8 cellular contexts compared by ENCODE assay signal in the genomic region with DNA sequence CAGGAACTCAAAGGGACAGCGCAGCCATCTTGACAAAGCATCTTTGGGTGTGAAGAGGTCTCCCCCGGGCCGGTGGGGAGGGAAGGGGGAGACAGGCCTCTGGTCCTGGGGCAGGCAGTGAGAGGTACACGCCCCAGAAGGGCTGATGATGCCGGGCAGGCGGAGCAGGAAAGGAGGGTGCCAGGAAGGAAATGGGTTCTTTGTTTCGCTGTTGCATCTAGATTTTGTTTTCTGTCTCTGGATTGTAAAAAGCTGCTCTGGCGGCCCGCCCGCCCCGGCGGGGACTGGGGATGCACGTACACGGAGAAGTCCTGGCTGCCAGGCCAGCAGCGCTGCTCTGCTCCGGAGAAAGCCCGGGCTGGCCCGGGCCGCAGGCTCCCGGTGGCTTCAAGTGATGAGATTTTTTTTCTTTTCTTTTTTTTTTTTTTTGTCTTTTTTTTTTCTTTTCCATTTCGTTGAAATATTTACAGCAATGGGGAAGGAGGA. TPM values are rescaled to one million over a fixed set of nuclear protein-coding genes. Genes with fewer than 3 reads are reported as not detected.
DNase-seq lines count a peak whose midpoint lies in the region; ATAC-seq and TF ChIP-seq lines count a peak whose summit lies in the region.

No MANE protein-coding gene starts in this region.

- POLR2A ChIA-PET in CD8-positive, alpha-beta T cell (lab: Charles Lee), result interaction anchor here (2.3 kb wide), 1 partner anchor 13 kb away, joined by 8 read pairs; the partner anchor contains the start of gene ASF1B

- H3K27ac ChIP-seq in CD8-positive, alpha-beta T cell (ENCODE audit: low read depth, low read length), result peak overlapping the region; percentile 87
- peak overlapping the region; percentile 68 to 84 (median 77) for H3K27ac ChIP-seq in transverse colon

- H3K27me3 ChIP-seq in CD8-positive, alpha-beta T cell (ENCODE audit: insufficient read depth, low read length), result no peaks in the 10 kb centered on the region
- H3K27me3 ChIP-seq in transverse colon, result no peaks in the 10 kb centered on the region

- peak overlapping the region; percentile 100 for H3K27ac Mint-ChIP-seq in CD8-positive, alpha-beta T cell
- H3K27ac Mint-ChIP-seq in naive B cell, result peak overlapping the region in 5 of 6 donors; percentile 79 to 99 (median 87)

- no peaks in the 10 kb centered on the region for H3K9me3 ChIP-seq in CD8-positive, alpha-beta T cell (ENCODE audit: low read length)
- H3K9me3 ChIP-seq in transverse colon, result no peaks in the 10 kb centered on the region

- TF ChIP-seq EP300 in transverse colon (IDR thresholded peaks at IDR 0.05; ENCODE audit: low read depth), result no peak

- WGBS in transverse colon (ENCODE audit: low coverage in 1 of 2), 2 donors, result 0 to 2% methylated on average over 4 to 21 of the region's 21 CpGs

- H3K4me3 ChIP-seq in CD8-positive, alpha-beta T cell (ENCODE audit: low read depth, low read length), result peak overlapping the region; percentile 57
- peak overlapping the region in 1 of 4 donors; percentile 27 for H3K4me3 ChIP-seq in transverse colon

- H3K27me3 Mint-ChIP-seq in CD8-positive, alpha-beta T cell (ENCODE audit: low read depth), result no peaks in the 10 kb centered on the region
- no peaks in the 10 kb centered on the region for H3K27me3 Mint-ChIP-seq in naive B cell

- no peaks in the 10 kb centered on the region for H3K9me3 Mint-ChIP-seq in CD8-positive, alpha-beta T cell
- H3K9me3 Mint-ChIP-seq in naive B cell, result no peaks in the 10 kb centered on the region

- peaks cover 40% of the 10 kb centered on the region for H3K4me1 Mint-ChIP-seq in CD8-positive, alpha-beta T cell (ENCODE audit: low read depth)
- peaks cover 32 to 43% (median 36%) of the 10 kb centered on the region in 3 donors for H3K4me1 Mint-ChIP-seq in naive B cell

- no peak for TF ChIP-seq CTCF in CD8-positive, alpha-beta T cell (IDR thresholded peaks at IDR 0.05)
- TF ChIP-seq CTCF in transverse colon (IDR thresholded peaks at IDR 0.05), result no peak

- peak; percentile 13 to 84 (median 57) for DNase-seq in CD8-positive, alpha-beta T cell
- DNase-seq in activated CD4-positive, alpha-beta T cell treated with anti-CD3 and anti-CD28 coated beads, Interleukin-2, amount 50 U/mL, for 1 hour, result peak; percentile 57
- peak; percentile 39 for DNase-seq in effector CD8-positive, alpha-beta T cell (lab: John Stamatoyannopoulos, UW)
- peak; percentile 32 for DNase-seq in naive B cell
- DNase-seq in transverse colon, result peak; percentile 70
- DNase-seq in MV-4-11 (lab: John Stamatoyannopoulos, UW), result no peak

- CTCF ChIA-PET in CD8-positive, alpha-beta T cell (lab: Charles Lee), result interaction anchor here (1.0 to 4.1 kb wide), 6 partner anchors 12 to 198 kb away, joined by 3 to 38 read pairs (median 3); partner anchors contain the start of gene ASF1B

- peak; percentile 88 for ATAC-seq in CD8-positive, alpha-beta T cell
- peak; percentile 74 to 78 for ATAC-seq in naive B cell (ENCODE audit: low read depth in 2 of 2)
- no peak for ATAC-seq in GM21529 (IDR thresholded peaks at IDR 0.05; ENCODE audit: unreplicated experiment)
- no peak for ATAC-seq in GM21390 (IDR thresholded peaks at IDR 0.05; ENCODE audit: unreplicated experiment)

- H3K4me1 ChIP-seq in CD8-positive, alpha-beta T cell (ENCODE audit: insufficient read depth, low read length), result peaks cover 30% of the 10 kb centered on the region
- H3K4me1 ChIP-seq in transverse colon, result peaks cover 19 to 31% (median 26%) of the 10 kb centered on the region in 4 donors

- in situ Hi-C loops in transverse colon (cut with MboI; ENCODE audit: low pct_ligation_motif_present in 1 of 4, low pct_unique_long_range_greater_than_20kb in 1 of 4, low sequenced_read_pairs in 3 of 4), result no loop called here

- intact Hi-C loops in CD8-positive, alpha-beta T cell (cut with DNase I, micrococcal nuclease), result loop anchor here (1.0 kb wide), 2 partner anchors 12 to 199 kb away; no protein-coding TSS in a partner anchor
- intact Hi-C loops in transverse colon (cut with DNase I; ENCODE audit: low total_unique reads), result loop anchor here (5.0 to 10.0 kb wide), 3 partner anchors 198 to 325 kb away; partner anchors contain the start of genes DDX39A and PTGER1

- peak overlapping the region; percentile 82 for H3K4me3 Mint-ChIP-seq in CD8-positive, alpha-beta T cell
- peak overlapping the region; percentile 56 to 92 (median 84) for H3K4me3 Mint-ChIP-seq in naive B cell

- H3K36me3 Mint-ChIP-seq in CD8-positive, alpha-beta T cell, result peaks cover 19% of the 10 kb centered on the region
- H3K36me3 Mint-ChIP-seq in naive B cell, result no peaks in the 10 kb centered on the region

- no peak for TF ChIP-seq POLR2A in transverse colon (IDR thresholded peaks at IDR 0.05)

- no peaks in the 10 kb centered on the region for H3K36me3 ChIP-seq in CD8-positive, alpha-beta T cell (ENCODE audit: insufficient read depth, low read length)
- H3K36me3 ChIP-seq in transverse colon, result no peaks in the 10 kb centered on the region

RNA-seq across cellular contexts. Expression of gene ASF1B, which starts 13.2 kb away (rescaled TPM):
- total RNA-seq in CD8-positive, alpha-beta T cell, result 1 to 10 TPM in 1 of 2 experiments, under 1 TPM in 1; 0.60 to 1.6 TPM
- 1 to 10 TPM; 1.8 to 4.1 (median 2.5) TPM for polyA plus RNA-seq in naive B cell (ENCODE audit: low read depth in 6 of 6)
- total RNA-seq in transverse colon, result 1 to 10 TPM in 3 of 4 donors, not detected in 1; 1.9 to 4.5 (median 4.4) TPM

RNA-seq across cellular contexts. Expression of gene PRKACA, which starts 32.0 kb away (rescaled TPM):
- 10 to 100 TPM; 37.0 to 40.8 TPM for total RNA-seq in CD8-positive, alpha-beta T cell
- polyA plus RNA-seq in naive B cell (ENCODE audit: low read depth in 6 of 6), result 1 to 10 TPM in 3 of 6 donors, under 1 TPM in 2, not detected in 1; 0.60 to 3.1 (median 1.2) TPM
- total RNA-seq in transverse colon, result 10 to 100 TPM; 16.7 to 74.8 (median 39.5) TPM

RNA-seq across cellular contexts. Expression of gene ADGRL1, which starts 56.4 kb away (rescaled TPM):
- total RNA-seq in CD8-positive, alpha-beta T cell, result 10 to 100 TPM; 19.9 to 20.5 TPM
- polyA plus RNA-seq in naive B cell (ENCODE audit: low read depth in 6 of 6), result not detected
- 10 to 100 TPM; 45.9 to 55.4 (median 48.7) TPM for total RNA-seq in transverse colon

RNA-seq across cellular contexts. Expression of gene SAMD1, which starts 59.0 kb away (rescaled TPM):
- 10 to 100 TPM; 35.2 to 37.5 TPM for total RNA-seq in CD8-positive, alpha-beta T cell
- polyA plus RNA-seq in naive B cell (ENCODE audit: low read depth in 6 of 6), result 1 to 10 TPM in 5 of 6 donors, under 1 TPM in 1; 0.52 to 2.1 (median 1.2) TPM
- 10 to 100 TPM in 3 of 4 donors, 1 to 10 TPM in 1; 7.6 to 37.5 (median 36.8) TPM for total RNA-seq in transverse colon

Comparison
In these comparisons a context has a peak if more than half of its experiments do, and no peak if none do; other contexts are left out.
1. ATAC-seq: peak in CD8-positive, alpha-beta T cell (single experiment) and naive B cell (2 of 2); none in GM21529 (single experiment) and GM21390 (single experiment).